In genomic region chr5:53164478-53165165, GRCh38 we compare ENCODE assay signal across 21 cellular contexts.
"Had no signal": no experiment of that assay in that cellular context is flagged by ENCODE, and none has a peak within 500 bp of the region (broad histone marks: within the 10 kb centered on the region; RNA-seq: fewer than 3 reads in every experiment).

No MANE protein-coding gene starts in this region.

- H3K9me3 Mint-ChIP-seq: endodermal cell; mesothelial cell of epicardium; nephron; stimulated activated naive B cell treated with anti-CD40 and anti-IgM and Interleukin-4, amounts not matched to agents 10 μg/mL and 1 μg/mL and 100 μg/mL, for 72 hours; stimulated activated naive CD8-positive, alpha-beta T cell treated with anti-CD3 and anti-CD28 coated beads, Interleukin-15, amount 100 ng/mL, for 72 hours had no signal

- H3K36me3 ChIP-seq: breast epithelium, gastrocnemius medialis, heart right ventricle, right atrium auricular region, tibial nerve had no signal

- H3K27ac ChIP-seq: coronary artery, heart right ventricle, parathyroid adenoma, right atrium auricular region, testis had no signal

- H3K9ac ChIP-seq: parathyroid adenoma had no signal

- H3K4me1 ChIP-seq: breast epithelium, parathyroid adenoma had no signal

- H2AFZ ChIP-seq: parathyroid adenoma had no signal

- H3K27ac Mint-ChIP-seq: endodermal cell; mesothelial cell of epicardium; stimulated activated naive B cell treated with anti-CD40 and anti-IgM and Interleukin-4, amounts not matched to agents 10 μg/mL and 1 μg/mL and 100 μg/mL, for 72 hours; stimulated activated naive CD8-positive, alpha-beta T cell treated with anti-CD3 and anti-CD28 coated beads, Interleukin-15, amount 100 ng/mL, for 72 hours had no signal

- H3K36me3 Mint-ChIP-seq: mesothelial cell of epicardium; stimulated activated naive B cell treated with anti-CD40 and anti-IgM and Interleukin-4, amounts not matched to agents 10 μg/mL and 1 μg/mL and 100 μg/mL, for 72 hours had no signal

- H3K4me2 ChIP-seq: smooth muscle cell had no signal

- H3K4me1 Mint-ChIP-seq: endodermal cell; stimulated activated naive B cell treated with anti-CD40 and anti-IgM and Interleukin-4, amounts not matched to agents 10 μg/mL and 1 μg/mL and 100 μg/mL, for 72 hours; stimulated activated naive CD8-positive, alpha-beta T cell treated with anti-CD3 and anti-CD28 coated beads, Interleukin-15, amount 100 ng/mL, for 72 hours had no signal

- H3K4me3 ChIP-seq: breast epithelium, coronary artery, gastrocnemius medialis, heart right ventricle, right atrium auricular region, smooth muscle cell, testis, tibial nerve had no signal

- H3K27me3 ChIP-seq: breast epithelium, gastrocnemius medialis, heart right ventricle, right atrium auricular region, testis, tibial nerve had no signal

- ATAC-seq: gastrocnemius medialis; heart right ventricle; left cardiac atrium; stimulated activated naive B cell treated with anti-CD40 and anti-IgM and Interleukin-4, amounts not matched to agents 10 μg/mL and 1 μg/mL and 100 μg/mL, for 72 hours; stimulated activated naive CD8-positive, alpha-beta T cell treated with anti-CD3 and anti-CD28 coated beads, Interleukin-15, amount 100 ng/mL, for 72 hours had no signal

- H3K9me3 ChIP-seq: breast epithelium, gastrocnemius medialis, heart right ventricle, right atrium auricular region, testis, tibial nerve had no signal

- DNase-seq: central memory CD4-positive, alpha-beta T cell; effector CD4-positive, alpha-beta T cell; endodermal cell; erythroblast; gastrocnemius medialis; heart right ventricle; kidney; left cardiac atrium; occipital lobe; stimulated activated CD4-positive, alpha-beta T cell treated with anti-CD3 and anti-CD28 coated beads, Interleukin-4, amount 100 ng/mL, for 24 hours; stimulated activated naive B cell treated with anti-CD40 and anti-IgM and Interleukin-4, amounts not matched to agents 10 μg/mL and 1 μg/mL and 100 μg/mL, for 72 hours; stimulated activated naive CD8-positive, alpha-beta T cell treated with anti-CD3 and anti-CD28 coated beads, Interleukin-15, amount 100 ng/mL, for 72 hours; testis had no signal

- H3K4me3 Mint-ChIP-seq: endodermal cell; mesothelial cell of epicardium; nephron; stimulated activated naive B cell treated with anti-CD40 and anti-IgM and Interleukin-4, amounts not matched to agents 10 μg/mL and 1 μg/mL and 100 μg/mL, for 72 hours; stimulated activated naive CD8-positive, alpha-beta T cell treated with anti-CD3 and anti-CD28 coated beads, Interleukin-15, amount 100 ng/mL, for 72 hours had no signal
